Comparison of ENCODE assay signal across 13 cellular contexts in the genomic region with DNA sequence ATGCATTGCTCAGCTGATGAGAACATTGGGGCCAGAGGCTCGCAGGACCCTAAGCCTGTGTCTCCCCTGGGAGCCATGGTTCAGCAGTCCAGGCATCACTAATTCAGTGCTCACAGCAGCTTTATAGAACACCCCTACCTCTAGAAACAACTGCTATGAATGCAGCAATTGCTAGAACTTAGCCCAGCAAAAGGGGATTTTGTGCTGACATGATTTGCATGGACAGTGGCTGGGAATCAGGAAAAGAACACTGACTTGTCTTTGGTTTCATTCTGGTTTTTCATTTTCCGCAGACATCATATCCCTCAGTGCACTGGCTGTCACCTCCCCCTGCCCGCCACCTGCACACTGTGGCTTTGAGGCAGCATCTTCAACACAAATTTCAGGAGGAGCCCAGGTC. TPM values are rescaled to one million over a fixed set of nuclear protein-coding genes. Genes with fewer than 3 reads are reported as not detected.
DNase-seq lines count a peak whose midpoint lies in the region; ATAC-seq and FAIRE-seq lines count a peak whose summit lies in the region.
"Not testable (repeated sequence)": the region's sequence is repeated elsewhere in the genome, so short reads cannot be mapped to it uniquely, and the experiment has no call there.
"Had no signal": no experiment of that assay in that cellular context is flagged by ENCODE, and none has a peak within 500 bp of the region (broad histone marks: within the 10 kb centered on the region; RNA-seq: fewer than 3 reads in every experiment).

No MANE protein-coding gene starts in this region.

- H3K9me3 Mint-ChIP-seq in activated T-cell treated with anti-CD3 and anti-CD28 coated beads, Interleukin-2, amount 50 U/mL, for 72 hours; stimulated activated naive CD8-positive, alpha-beta T cell treated with anti-CD3 and anti-CD28 coated beads, Interleukin-15, amount 100 ng/mL, for 72 hours: not testable (repeated sequence)

- peak; percentile 97 for FAIRE-seq in GM19239 (lab: Jason Lieb, UNC)

- not testable (repeated sequence) for H3K4me3 Mint-ChIP-seq in activated T-cell treated with anti-CD3 and anti-CD28 coated beads, Interleukin-2, amount 50 U/mL, for 72 hours; stimulated activated naive CD8-positive, alpha-beta T cell treated with anti-CD3 and anti-CD28 coated beads, Interleukin-15, amount 100 ng/mL, for 72 hours

- not testable (repeated sequence) for DNase-seq in GM19239 (ENCODE audit: insufficient read length, low spot score); activated T-cell treated with anti-CD3 and anti-CD28 coated beads, Interleukin-2, amount 50 U/mL, for 72 hours; stimulated activated naive CD8-positive, alpha-beta T cell treated with anti-CD3 and anti-CD28 coated beads, Interleukin-15, amount 100 ng/mL, for 72 hours

- not testable (repeated sequence) for H3K27me3 Mint-ChIP-seq in activated T-cell treated with anti-CD3 and anti-CD28 coated beads, Interleukin-2, amount 50 U/mL, for 72 hours (ENCODE audit: low read depth); stimulated activated naive CD8-positive, alpha-beta T cell treated with anti-CD3 and anti-CD28 coated beads, Interleukin-15, amount 100 ng/mL, for 72 hours

- not testable (repeated sequence) for H3K36me3 Mint-ChIP-seq in activated T-cell treated with anti-CD3 and anti-CD28 coated beads, Interleukin-2, amount 50 U/mL, for 72 hours (ENCODE audit: insufficient read depth in 2 of 2)

- H3K4me1 Mint-ChIP-seq in activated T-cell treated with anti-CD3 and anti-CD28 coated beads, Interleukin-2, amount 50 U/mL, for 72 hours (ENCODE audit: low read depth); stimulated activated naive CD8-positive, alpha-beta T cell treated with anti-CD3 and anti-CD28 coated beads, Interleukin-15, amount 100 ng/mL, for 72 hours: not testable (repeated sequence)

- not testable (repeated sequence) for H3K27ac Mint-ChIP-seq in activated T-cell treated with anti-CD3 and anti-CD28 coated beads, Interleukin-2, amount 50 U/mL, for 72 hours; stimulated activated naive CD8-positive, alpha-beta T cell treated with anti-CD3 and anti-CD28 coated beads, Interleukin-15, amount 100 ng/mL, for 72 hours

- ATAC-seq in GM18502 (IDR thresholded peaks at IDR 0.05; ENCODE audit: poor library complexity, unreplicated experiment) (peak; percentile 59), GM21529 (IDR thresholded peaks at IDR 0.05; ENCODE audit: unreplicated experiment) (peak; percentile 57), HG02642 (IDR thresholded peaks at IDR 0.05; ENCODE audit: poor library complexity, unreplicated experiment) (peak; percentile 64), HG02885 (IDR thresholded peaks at IDR 0.05; ENCODE audit: poor library complexity, unreplicated experiment) (peak; percentile 47), HG03280 (IDR thresholded peaks at IDR 0.05; ENCODE audit: unreplicated experiment) (peak; percentile 48)
- ATAC-seq in activated T-cell treated with anti-CD3 and anti-CD28 coated beads, Interleukin-2, amount 50 U/mL, for 72 hours (replicated peaks in 1 of 2), result peak; percentile 39 to 43
- ATAC-seq in stimulated activated naive CD8-positive, alpha-beta T cell treated with anti-CD3 and anti-CD28 coated beads, Interleukin-15, amount 100 ng/mL, for 72 hours, result peak; percentile 59

RNA-seq across cellular contexts. Expression of gene CRYAA, which starts 4.0 kb away (rescaled TPM):
- total RNA-seq in activated T-cell treated with anti-CD3 and anti-CD28 coated beads, Interleukin-2, amount 50 U/mL, for 72 hours, result not detected
- total RNA-seq: A172; CD8-positive, alpha-beta T cell; HT1080; SJCRH30; T-cell had no signal

RNA-seq across cellular contexts. Expression of gene U2AF1, which starts 57.5 kb away (rescaled TPM):
- 10 to 100 TPM; 36.7 to 73.4 TPM for total RNA-seq in activated T-cell treated with anti-CD3 and anti-CD28 coated beads, Interleukin-2, amount 50 U/mL, for 72 hours
